Comparison of ENCODE assay signal across 12 cellular contexts in the genomic region with DNA sequence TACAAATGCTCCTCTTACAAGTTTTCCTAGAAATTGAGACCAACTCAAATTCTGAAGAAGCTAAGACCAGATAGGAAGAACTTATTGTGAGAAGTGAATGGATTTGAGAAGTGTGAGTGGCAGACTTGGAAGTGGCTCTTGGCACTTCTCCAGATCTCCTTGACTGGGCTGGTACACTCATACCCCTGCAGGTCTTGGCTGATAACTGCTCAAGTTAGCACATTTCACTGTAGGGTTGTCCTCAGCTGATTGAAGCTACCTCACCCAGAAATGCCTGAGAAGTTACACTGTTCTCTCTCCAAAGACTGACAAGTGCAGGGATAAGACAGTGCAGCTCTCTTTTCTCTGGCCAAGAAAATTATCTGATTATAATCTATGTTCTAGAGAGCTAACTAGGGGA. TPM values are rescaled to one million over a fixed set of nuclear protein-coding genes. Genes with fewer than 3 reads are reported as not detected.
DNase-seq lines count a peak whose midpoint lies in the region; ATAC-seq and TF ChIP-seq lines count a peak whose summit lies in the region.
"Had no signal": no experiment of that assay in that cellular context is flagged by ENCODE, and none has a peak within 500 bp of the region (broad histone marks: within the 10 kb centered on the region; RNA-seq: fewer than 3 reads in every experiment).

No MANE protein-coding gene starts in this region.

- no peaks in the 10 kb centered on the region for H3K27me3 ChIP-seq in mammary epithelial cell (ENCODE audit: insufficient read depth, low read length)

- in situ Hi-C loops in mammary epithelial cell (cut with MboI; ENCODE audit: low sequenced_read_pairs in 2 of 2) = no loop called here

- no peaks in the 10 kb centered on the region for H4K20me1 ChIP-seq in mammary epithelial cell (ENCODE audit: insufficient read depth, low read length)

- no peak overlapping the region for H3K9ac ChIP-seq in mammary epithelial cell (ENCODE audit: insufficient read depth, low read length)

- H3K79me2 ChIP-seq in mammary epithelial cell (ENCODE audit: insufficient read depth, low read length) = no peaks in the 10 kb centered on the region

- dilution Hi-C loops in mammary epithelial cell (cut with HindIII; ENCODE audit: low sequenced_read_pairs) = no loop called here

- CTCF ChIA-PET in mammary epithelial cell (lab: Charles Lee; ENCODE audit: low non-redundant PET) = interaction anchor here (0.5 to 0.9 kb wide), 4 partner anchors 16 to 378 kb away, joined by 3 to 6 read pairs (median 4); a partner anchor contains a TSS

- H3K36me3 ChIP-seq in mammary epithelial cell (ENCODE audit: insufficient read depth, low read length) = no peaks in the 10 kb centered on the region

- ATAC-seq in GM21619 (IDR thresholded peaks at IDR 0.05; ENCODE audit: unreplicated experiment) (peak; percentile 11), HG02798 (IDR thresholded peaks at IDR 0.05; ENCODE audit: poor library complexity, unreplicated experiment) (no peak)

- DNase-seq in LoVo (ENCODE audit: low spot score) (peak; percentile 24), mammary epithelial cell (peak; percentile 86), midbrain (lab: John Stamatoyannopoulos, UW) (peak; percentile 3), DMS153 treated with DMSO at 0.1 percent for 48 hours (lab: John Stamatoyannopoulos, UW; ENCODE audit: unreplicated experiment) (no peak), NCI-H2171 (lab: John Stamatoyannopoulos, UW) (no peak), anterior cingulate cortex (lab: John Stamatoyannopoulos, UW) (no peak)
- DNase-seq: activated naive CD8-positive, alpha-beta T cell treated with anti-CD3 and anti-CD28 coated beads, Interleukin-2, amount 50 U/mL, for 24 hours; effector memory CD4-positive, alpha-beta T cell; NCI-H446 treated with DMSO at 0.1 percent for 48 hours had no signal

- no peak overlapping the region for H3K4me2 ChIP-seq in mammary epithelial cell (ENCODE audit: insufficient read depth, low read depth, low read length)

- H3K27ac ChIP-seq in mammary epithelial cell (ENCODE audit: insufficient read depth, low read depth, low read length) = peak overlapping the region; percentile 77

- intact Hi-C loops in mammary epithelial cell (cut with micrococcal nuclease) = loop anchor here (1.0 to 5.0 kb wide), 4 partner anchors 46 to 321 kb away; no protein-coding TSS in a partner anchor

- no TSS peak for BruUV-seq in mammary epithelial cell (replicated peaks; lab: Mats Ljungman, UMichigan)

- H3K4me3 ChIP-seq in mammary epithelial cell (replicated peaks in 1 of 3; ENCODE audit: insufficient read depth in 1 of 3, low read depth in 2 of 3, low read length in 3 of 3) = no peak overlapping the region

- H2AFZ ChIP-seq in mammary epithelial cell (ENCODE audit: low read depth, low read length) = peak overlapping the region; percentile 11

- peaks cover 33% of the 10 kb centered on the region for H3K4me1 ChIP-seq in mammary epithelial cell (ENCODE audit: insufficient read depth, low read length)

- TF ChIP-seq CTCF in mammary epithelial cell (conservative IDR thresholded peaks at IDR 0.05 in 1 of 2, IDR thresholded peaks at IDR 0.05 in 1 of 2; ENCODE audit: extremely low read depth in 1 of 2, insufficient read depth in 1 of 2, low read depth in 1 of 2, low read length in 2 of 2) = peak in 1 of 2 donors; percentile 25

- peaks cover 2% of the 10 kb centered on the region for H3K9me3 ChIP-seq in mammary epithelial cell (replicated peaks; ENCODE audit: insufficient read depth, low read length)

RNA-seq across cellular contexts. Expression of a gene that starts 16.5 kb away (rescaled TPM):
- total RNA-seq in mammary epithelial cell = 10 to 100 TPM; 12.3 to 78.7 TPM
- 8.6 TPM for polyA plus RNA-seq in mammary epithelial cell
- 33.0 TPM for polyA minus RNA-seq in mammary epithelial cell
- total RNA-seq: natural killer cell treated with Interleukin-12 subunit alpha and Interleukin-12 subunit beta and Interleukin-15 and Interleukin-18, amount 100 ng/mL, for 72 hours had no signal

RNA-seq across cellular contexts. Expression of a gene that starts 49.2 kb away (rescaled TPM):
- total RNA-seq in mammary epithelial cell = 1 to 10 TPM in 1 of 2 donors, under 1 TPM in 1; 0.33 to 1.3 TPM
- polyA plus RNA-seq in mammary epithelial cell = 0.08 TPM
- polyA minus RNA-seq in mammary epithelial cell = not detected
- total RNA-seq: natural killer cell treated with Interleukin-12 subunit alpha and Interleukin-12 subunit beta and Interleukin-15 and Interleukin-18, amount 100 ng/mL, for 72 hours had no signal

Comparison
In these comparisons a context has a peak if more than half of its experiments do, and no peak if none do; other contexts are left out.
1. DNase-seq: peak in LoVo (single experiment), mammary epithelial cell (single experiment) and midbrain (single experiment); none in DMS153 treated with DMSO at 0.1 percent for 48 hours (single experiment), NCI-H2171 (single experiment) and anterior cingulate cortex (0 of 58).